In genomic region chr13:20525144-20525600, GRCh38 we compare ENCODE assay signal across 7 cellular contexts. TPM values are rescaled to one million over a fixed set of nuclear protein-coding genes. Genes with fewer than 3 reads are reported as not detected.
DNase-seq lines count a peak whose midpoint lies in the region; ATAC-seq and TF ChIP-seq lines count a peak whose summit lies in the region.

No MANE protein-coding gene starts in this region.

- DNase-seq in SJCRH30, result no peak
- DNase-seq in left lobe of liver (ENCODE audit: low spot score), result peak; percentile 58
- DNase-seq in stimulated activated CD4-positive, alpha-beta T cell treated with anti-CD3 and anti-CD28 coated beads, Interleukin-4, amount 100 ng/mL, for 1 hour, result peak; percentile 9
- DNase-seq in NCI-H446 treated with DMSO at 0.1 percent for 48 hours (lab: John Stamatoyannopoulos, UW), result no peak

- no peaks in the 10 kb centered on the region for H3K36me3 ChIP-seq in SJCRH30

- H3K27ac ChIP-seq in SJCRH30, result no peak overlapping the region
- peak overlapping the region; percentile 76 for H3K27ac ChIP-seq in cingulate gyrus (ENCODE audit: low read depth, low read length)

- no peak for TF ChIP-seq POLR2A in GM18505 (IDR thresholded peaks at IDR 0.05; ENCODE audit: borderline replicate concordance, extremely low read depth, insufficient read depth, insufficient read length)

- H3K9me3 ChIP-seq in SJCRH30 (replicated peaks), result no peaks in the 10 kb centered on the region

- H3K4me1 ChIP-seq in SJCRH30, result no peaks in the 10 kb centered on the region

- H3K27me3 ChIP-seq in SJCRH30, result no peaks in the 10 kb centered on the region

- ATAC-seq in GM18505 (IDR thresholded peaks at IDR 0.05; ENCODE audit: unreplicated experiment) (peak; percentile 1), HG02763 (IDR thresholded peaks at IDR 0.05; ENCODE audit: unreplicated experiment) (peak; percentile 26), left lobe of liver (peak; percentile 37)

- H3K4me3 ChIP-seq in SJCRH30, result peak overlapping the region; percentile 63

RNA-seq across cellular contexts. Expression of gene CRYL1, which starts 0.5 kb away (rescaled TPM):
- total RNA-seq in SJCRH30 (2014; rRNA removed; shearing (Covaris generic)), result 0.15 and 0.20 TPM in 2 replicates
- 174 TPM for total RNA-seq in left lobe of liver

RNA-seq across cellular contexts. Expression of gene IFT88, which starts 41.8 kb away (rescaled TPM):
- 14.9 and 16.1 TPM in 2 replicates for total RNA-seq in SJCRH30 (2014; rRNA removed; shearing (Covaris generic))
- 7.9 TPM for total RNA-seq in left lobe of liver

Comparison
In these comparisons a context has a peak if more than half of its experiments do, and no peak if none do; other contexts are left out.
1. DNase-seq: peak in left lobe of liver (single experiment) and stimulated activated CD4-positive, alpha-beta T cell treated with anti-CD3 and anti-CD28 coated beads, Interleukin-4, amount 100 ng/mL, for 1 hour (single experiment); none in SJCRH30 (0 of 2) and NCI-H446 treated with DMSO at 0.1 percent for 48 hours (single experiment).
2. RNA of gene CRYL1, which starts 0.5 kb away (total RNA-seq): 174 TPM in left lobe of liver (single experiment); 0.15 to 0.20 TPM in SJCRH30; every median in the first group is over 100 times any median in the second.
3. Peak in every context shown above with its lines, with median percentiles within 50 percentile points of each other: ATAC-seq.